In genomic region chr2:34979148-34979547, GRCh38 we compare ENCODE assay signal across 23 cellular contexts.
"Had no signal": no experiment of that assay in that cellular context is flagged by ENCODE, and none has a peak within 500 bp of the region (broad histone marks: within the 10 kb centered on the region; RNA-seq: fewer than 3 reads in every experiment).

No MANE protein-coding gene starts in this region.

- H3K27me3 ChIP-seq: esophagus squamous epithelium, neutrophil, thyroid gland, upper lobe of left lung, vagina had no signal

- H3K4me3 Mint-ChIP-seq: activated naive CD8-positive, alpha-beta T cell; activated T-cell treated with anti-CD3 and anti-CD28 coated beads, Interleukin-2, amount 50 U/mL, for 72 hours; stimulated activated naive CD8-positive, alpha-beta T cell treated with anti-CD3 and anti-CD28 coated beads, Interleukin-15, Interleukin-2, amounts not matched to agents 100 ng/mL and 50 ng/mL, for 24 hours had no signal

- H3K4me3 ChIP-seq: esophagus squamous epithelium, skin epidermis, thyroid gland, upper lobe of left lung, vagina had no signal

- DNase-seq: activated CD4-positive, alpha-beta T cell treated with anti-CD3 and anti-CD28 coated beads for 4 hours; activated CD4-positive, alpha-beta T cell treated with anti-CD3 and anti-CD28 coated beads, Interleukin-2, amount 50 U/mL, for 4 hours; activated naive CD4-positive, alpha-beta T cell; activated T-cell treated with anti-CD3 and anti-CD28 coated beads for 4 hours; activated T-cell treated with anti-CD3 and anti-CD28 coated beads, Interleukin-2, amount 50 U/mL, for 72 hours; anterior cingulate cortex; dermis blood vessel endothelial cell; effector CD4-positive, alpha-beta T cell; esophagus squamous epithelium; foreskin melanocyte; left ventricle myocardium superior; stimulated activated CD4-positive, alpha-beta T cell treated with anti-CD3 and anti-CD28 coated beads, Interleukin-12 subunit alpha, Interleukin-12 subunit beta, amount 100 ng/mL, for 4 hours; stimulated activated CD4-positive, alpha-beta T cell treated with anti-CD3 and anti-CD28 coated beads, Interleukin-4, amount 100 ng/mL, for 1 hour; thyroid gland; upper lobe of left lung had no signal

- H3K4me1 Mint-ChIP-seq: nephron had no signal

- ATAC-seq: activated T-cell treated with anti-CD3 and anti-CD28 coated beads, Interleukin-2, amount 50 U/mL, for 72 hours; left ventricle myocardium superior; sciatic nerve had no signal

- H3K27ac Mint-ChIP-seq: activated naive CD8-positive, alpha-beta T cell; activated T-cell treated with anti-CD3 and anti-CD28 coated beads, Interleukin-2, amount 50 U/mL, for 72 hours; stimulated activated naive CD8-positive, alpha-beta T cell treated with anti-CD3 and anti-CD28 coated beads, Interleukin-15, Interleukin-2, amounts not matched to agents 100 ng/mL and 50 ng/mL, for 24 hours had no signal

- H3K27me3 Mint-ChIP-seq: activated naive CD8-positive, alpha-beta T cell; stimulated activated naive CD8-positive, alpha-beta T cell treated with anti-CD3 and anti-CD28 coated beads, Interleukin-15, Interleukin-2, amounts not matched to agents 100 ng/mL and 50 ng/mL, for 24 hours had no signal

- H3K36me3 ChIP-seq: esophagus squamous epithelium, neutrophil, thyroid gland, upper lobe of left lung, vagina had no signal

- H3K4me1 ChIP-seq: esophagus squamous epithelium, thyroid gland, upper lobe of left lung, vagina had no signal

- H3K27ac ChIP-seq: epithelial cell of prostate, esophagus squamous epithelium, neutrophil, skin epidermis, thyroid gland, upper lobe of left lung, vagina had no signal
